ENCODE assay signal across 26 cellular contexts in the genomic region with DNA sequence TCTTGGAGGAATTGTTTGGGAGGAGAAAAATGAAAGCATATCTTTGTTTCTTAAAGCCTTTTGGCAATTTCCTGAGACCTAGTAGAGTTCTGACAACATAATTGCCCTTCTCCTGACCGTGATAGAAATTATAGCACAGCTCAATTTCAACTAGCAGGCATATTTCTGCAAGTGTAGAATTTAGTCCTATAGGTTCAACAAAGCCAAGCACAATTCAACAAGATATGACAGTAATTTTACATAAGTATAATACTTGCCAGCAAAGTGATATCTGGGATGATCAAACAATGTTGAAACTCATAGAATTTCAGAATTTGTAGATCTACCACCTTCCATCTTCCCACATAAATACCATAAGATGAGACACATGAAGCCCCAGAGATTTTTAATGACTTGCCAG.
"Had no signal": no experiment of that assay in that cellular context is flagged by ENCODE, and none has a peak within 500 bp of the region (broad histone marks: within the 10 kb centered on the region; RNA-seq: fewer than 3 reads in every experiment).

No MANE protein-coding gene starts in this region.

- H3K27me3 ChIP-seq: colonic mucosa, esophagus squamous epithelium, gastrocnemius medialis, heart right ventricle, left lung had no signal

- H3K36me3 ChIP-seq: colonic mucosa, gastrocnemius medialis, heart right ventricle, left lung, lower lobe of right lung had no signal

- H3K4me3 ChIP-seq: colonic mucosa, esophagus squamous epithelium, gastrocnemius medialis, heart right ventricle, left lung, lower lobe of right lung had no signal

- H3K9me3 ChIP-seq: colonic mucosa, esophagus squamous epithelium, gastrocnemius medialis, heart right ventricle, left lung, lower lobe of right lung had no signal

- DNase-seq: colonic mucosa; cortex of kidney; effector CD8-positive, alpha-beta T cell; effector memory CD8-positive, alpha-beta T cell; endodermal cell; erythroblast; esophagus squamous epithelium; foreskin fibroblast; foreskin melanocyte; gastrocnemius medialis; glutamatergic neuron; head of caudate nucleus; heart right ventricle; hippocampal formation; left cardiac atrium; left lung; left ventricle myocardium superior; lower lobe of right lung; mesendoderm; midbrain; naive thymus-derived CD4-positive, alpha-beta T cell had no signal

- ATAC-seq: effector memory CD8-positive, alpha-beta T cell; esophagus mucosa; gastrocnemius medialis; heart right ventricle; left cardiac atrium; left lung; left ventricle myocardium superior; lower lobe of right lung; naive thymus-derived CD4-positive, alpha-beta T cell had no signal

- H3K27ac ChIP-seq: epithelial cell of prostate, esophagus squamous epithelium, gastrocnemius medialis, heart right ventricle, left lung, lower lobe of right lung had no signal

- H3K4me1 ChIP-seq: colonic mucosa, esophagus squamous epithelium, gastrocnemius medialis, heart right ventricle, left lung, lower lobe of right lung had no signal

- FAIRE-seq: endometrium, islet of Langerhans, keratinocyte had no signal
